In the genomic region with DNA sequence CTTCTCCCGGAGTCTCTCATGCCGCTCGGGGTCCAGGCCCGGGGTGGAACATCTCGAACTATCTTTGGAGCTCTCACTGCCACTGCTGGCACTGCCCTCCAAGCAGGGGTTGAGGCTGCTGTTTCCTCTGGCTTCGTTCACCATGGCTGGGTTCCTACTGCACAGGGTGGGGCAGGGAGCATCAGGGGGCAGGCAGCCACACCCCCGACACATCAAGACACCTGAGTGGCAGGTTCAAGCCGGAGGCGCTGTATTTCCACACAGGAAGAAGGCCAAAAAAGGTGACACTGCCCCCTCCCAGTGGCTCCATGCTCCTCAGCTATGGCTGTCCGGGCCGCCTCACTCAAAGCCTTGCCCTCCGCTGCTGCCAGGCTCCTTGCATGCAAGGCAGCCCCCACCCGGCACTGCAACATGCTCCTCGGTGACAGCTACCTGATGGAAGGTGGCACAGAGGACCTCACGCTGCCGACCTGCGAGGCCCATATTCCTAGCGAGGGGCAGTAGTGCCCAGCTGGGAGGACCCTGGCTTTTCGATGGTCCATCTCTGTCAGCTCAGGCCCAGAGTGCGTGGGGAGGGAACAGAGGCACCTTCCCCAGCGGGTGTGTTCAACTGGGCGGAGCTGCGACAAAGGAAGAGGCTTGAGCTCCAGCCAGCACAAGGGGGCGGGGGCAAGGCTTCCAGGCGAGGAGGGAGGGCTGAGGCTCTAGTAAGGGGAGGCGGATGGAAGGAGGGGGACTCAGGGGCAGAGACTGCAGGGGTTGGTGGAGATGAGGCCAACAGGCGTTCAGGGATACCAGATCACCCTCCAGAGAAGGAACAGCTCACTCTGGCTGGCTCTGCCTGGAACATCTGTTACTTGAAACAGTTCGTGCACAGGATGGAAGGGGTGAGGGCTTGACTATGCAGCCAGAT, we compare ENCODE assay signal across 1 cellular context.
TF ChIP-seq lines count a peak whose summit lies in the region.

No MANE protein-coding gene starts in this region.

TF ChIP-seq in K562, 482 proteins besides CTCF, POLR2A, EP300 and RAD21 (continues in another document):
- TF ChIP-seq MED1 (CRISPR knock-in tag; IDR thresholded peaks at IDR 0.05; ENCODE audit: borderline replicate concordance) (no peak), DACH1 (IDR thresholded peaks at IDR 0.05; ENCODE audit: partially characterized antibody) (no peak), RUNX1 (IDR thresholded peaks at IDR 0.05; ENCODE audit: low read depth) (no peak), TAL1 (IDR thresholded peaks at IDR 0.05) (no peak), NR2F6 (CRISPR knock-in tag; IDR thresholded peaks at IDR 0.05) (peak; percentile 56; the same call in 1 of the 2 replicates), NFYB (IDR thresholded peaks at IDR 0.05; ENCODE audit: extremely low read depth, insufficient read length) (peak; percentile 12), PPARD (CRISPR knock-in tag; IDR thresholded peaks at IDR 0.05) (no peak), PCBP2 (IDR thresholded peaks at IDR 0.05; ENCODE audit: low read depth, low read length, poor library complexity, severe bottlenecking) (no peak), ZNF217 (CRISPR knock-in tag; IDR thresholded peaks at IDR 0.05) (no peak), ZNF133 (CRISPR knock-in tag; IDR thresholded peaks at IDR 0.05) (0 out of 2 replicates have a peak, but pooled peaks have one; percentile 57), CEBPG (CRISPR knock-in tag; IDR thresholded peaks at IDR 0.05) (no peak), CEBPG (tag; conservative IDR thresholded peaks at IDR 0.05 in 1 of 2, IDR thresholded peaks at IDR 0.05 in 1 of 2) (no peak), ZC3H8 (IDR thresholded peaks at IDR 0.05) (no peak), NELFE (IDR thresholded peaks at IDR 0.05; ENCODE audit: insufficient read depth, insufficient read length) (no peak), RBM14 (IDR thresholded peaks at IDR 0.05; ENCODE audit: borderline replicate concordance, insufficient read depth, low read depth, low read length) (no peak), HNRNPLL (IDR thresholded peaks at IDR 0.05; ENCODE audit: low read depth, low read length, poor library complexity, severe bottlenecking) (peak; percentile 36), RBM25 (IDR thresholded peaks at IDR 0.05; ENCODE audit: low read depth, low read length, severe bottlenecking) (no peak), ATF7 (IDR thresholded peaks at IDR 0.05) (peak; percentile 68), CEBPB (tag; IDR thresholded peaks at IDR 0.05) (no peak), MAZ (CRISPR knock-in tag; conservative IDR thresholded peaks at IDR 0.05 in 1 of 2, IDR thresholded peaks at IDR 0.05 in 1 of 2) (peak; percentile 92 to 93), MCM2 (IDR thresholded peaks at IDR 0.05; ENCODE audit: low read depth) (no peak), LEF1 (IDR thresholded peaks at IDR 0.05) (peak; percentile 36), ZNF232 (CRISPR knock-in tag; IDR thresholded peaks at IDR 0.05) (no peak), ZNF263 (CRISPR knock-in tag; IDR thresholded peaks at IDR 0.05; ENCODE audit: borderline replicate concordance) (0 out of 2 replicates have a peak, but pooled peaks have one; percentile 22), HEY1 (CRISPR knock-in tag; IDR thresholded peaks at IDR 0.05; ENCODE audit: borderline replicate concordance) (no peak), ZFP1 (CRISPR knock-in tag; IDR thresholded peaks at IDR 0.05) (no peak), ZNF75A (CRISPR knock-in tag; IDR thresholded peaks at IDR 0.05) (no peak), NR2C2 (CRISPR knock-in tag; IDR thresholded peaks at IDR 0.05) (no peak; the same call in 1 of the 2 replicates), NR2C2 (tag; IDR thresholded peaks at IDR 0.05) (peak; percentile 98), ZKSCAN3 (CRISPR knock-in tag; IDR thresholded peaks at IDR 0.05) (no peak), GABPA (tag; conservative IDR thresholded peaks at IDR 0.05; ENCODE audit: low read depth) (no peak), MEIS2 (IDR thresholded peaks at IDR 0.05; ENCODE audit: partially characterized antibody) (peak; percentile 41), KDM1A (IDR thresholded peaks at IDR 0.05) (no peak), ZNF134 (CRISPR knock-in tag; conservative IDR thresholded peaks at IDR 0.05) (peak; percentile 48; the same call in 1 of the 2 replicates), RBM15 (IDR thresholded peaks at IDR 0.05; ENCODE audit: insufficient read depth, low read length) (no peak), POLR2AphosphoS5 (IDR thresholded peaks at IDR 0.05; ENCODE audit: control insufficient read depth, insufficient read depth, low read depth, low read length) (peak; percentile 32; the same call in 1 of the 2 replicates), MECOM (CRISPR knock-in tag; IDR thresholded peaks at IDR 0.05) (no peak)
- TF ChIP-seq, protein P1, sequence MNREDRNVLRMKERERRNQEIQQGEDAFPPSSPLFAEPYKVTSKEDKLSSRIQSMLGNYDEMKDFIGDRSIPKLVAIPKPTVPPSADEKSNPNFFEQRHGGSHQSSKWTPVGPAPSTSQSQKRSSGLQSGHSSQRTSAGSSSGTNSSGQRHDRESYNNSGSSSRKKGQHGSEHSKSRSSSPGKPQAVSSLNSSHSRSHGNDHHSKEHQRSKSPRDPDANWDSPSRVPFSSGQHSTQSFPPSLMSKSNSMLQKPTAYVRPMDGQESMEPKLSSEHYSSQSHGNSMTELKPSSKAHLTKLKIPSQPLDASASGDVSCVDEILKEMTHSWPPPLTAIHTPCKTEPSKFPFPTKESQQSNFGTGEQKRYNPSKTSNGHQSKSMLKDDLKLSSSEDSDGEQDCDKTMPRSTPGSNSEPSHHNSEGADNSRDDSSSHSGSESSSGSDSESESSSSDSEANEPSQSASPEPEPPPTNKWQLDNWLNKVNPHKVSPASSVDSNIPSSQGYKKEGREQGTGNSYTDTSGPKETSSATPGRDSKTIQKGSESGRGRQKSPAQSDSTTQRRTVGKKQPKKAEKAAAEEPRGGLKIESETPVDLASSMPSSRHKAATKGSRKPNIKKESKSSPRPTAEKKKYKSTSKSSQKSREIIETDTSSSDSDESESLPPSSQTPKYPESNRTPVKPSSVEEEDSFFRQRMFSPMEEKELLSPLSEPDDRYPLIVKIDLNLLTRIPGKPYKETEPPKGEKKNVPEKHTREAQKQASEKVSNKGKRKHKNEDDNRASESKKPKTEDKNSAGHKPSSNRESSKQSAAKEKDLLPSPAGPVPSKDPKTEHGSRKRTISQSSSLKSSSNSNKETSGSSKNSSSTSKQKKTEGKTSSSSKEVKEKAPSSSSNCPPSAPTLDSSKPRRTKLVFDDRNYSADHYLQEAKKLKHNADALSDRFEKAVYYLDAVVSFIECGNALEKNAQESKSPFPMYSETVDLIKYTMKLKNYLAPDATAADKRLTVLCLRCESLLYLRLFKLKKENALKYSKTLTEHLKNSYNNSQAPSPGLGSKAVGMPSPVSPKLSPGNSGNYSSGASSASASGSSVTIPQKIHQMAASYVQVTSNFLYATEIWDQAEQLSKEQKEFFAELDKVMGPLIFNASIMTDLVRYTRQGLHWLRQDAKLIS (CRISPR knock-in tag; IDR thresholded peaks at IDR 0.05): 0 out of 2 replicates have a peak, but pooled peaks have one; percentile 10
- TF ChIP-seq, protein P2, sequence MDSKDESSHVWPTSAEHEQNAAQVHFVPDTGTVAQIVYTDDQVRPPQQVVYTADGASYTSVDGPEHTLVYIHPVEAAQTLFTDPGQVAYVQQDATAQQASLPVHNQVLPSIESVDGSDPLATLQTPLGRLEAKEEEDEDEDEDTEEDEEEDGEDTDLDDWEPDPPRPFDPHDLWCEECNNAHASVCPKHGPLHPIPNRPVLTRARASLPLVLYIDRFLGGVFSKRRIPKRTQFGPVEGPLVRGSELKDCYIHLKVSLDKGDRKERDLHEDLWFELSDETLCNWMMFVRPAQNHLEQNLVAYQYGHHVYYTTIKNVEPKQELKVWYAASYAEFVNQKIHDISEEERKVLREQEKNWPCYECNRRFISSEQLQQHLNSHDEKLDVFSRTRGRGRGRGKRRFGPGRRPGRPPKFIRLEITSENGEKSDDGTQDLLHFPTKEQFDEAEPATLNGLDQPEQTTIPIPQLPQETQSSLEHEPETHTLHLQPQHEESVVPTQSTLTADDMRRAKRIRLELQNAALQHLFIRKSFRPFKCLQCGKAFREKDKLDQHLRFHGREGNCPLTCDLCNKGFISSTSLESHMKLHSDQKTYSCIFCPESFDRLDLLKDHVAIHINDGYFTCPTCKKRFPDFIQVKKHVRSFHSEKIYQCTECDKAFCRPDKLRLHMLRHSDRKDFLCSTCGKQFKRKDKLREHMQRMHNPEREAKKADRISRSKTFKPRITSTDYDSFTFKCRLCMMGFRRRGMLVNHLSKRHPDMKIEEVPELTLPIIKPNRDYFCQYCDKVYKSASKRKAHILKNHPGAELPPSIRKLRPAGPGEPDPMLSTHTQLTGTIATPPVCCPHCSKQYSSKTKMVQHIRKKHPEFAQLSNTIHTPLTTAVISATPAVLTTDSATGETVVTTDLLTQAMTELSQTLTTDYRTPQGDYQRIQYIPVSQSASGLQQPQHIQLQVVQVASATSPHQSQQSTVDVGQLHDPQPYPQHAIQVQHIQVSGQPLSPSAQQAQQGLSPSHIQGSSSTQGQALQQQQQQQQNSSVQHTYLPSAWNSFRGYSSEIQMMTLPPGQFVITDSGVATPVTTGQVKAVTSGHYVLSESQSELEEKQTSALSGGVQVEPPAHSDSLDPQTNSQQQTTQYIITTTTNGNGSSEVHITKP (IDR thresholded peaks at IDR 0.05; ENCODE audit: partially characterized antibody): no peak
- TF ChIP-seq, protein P3, sequence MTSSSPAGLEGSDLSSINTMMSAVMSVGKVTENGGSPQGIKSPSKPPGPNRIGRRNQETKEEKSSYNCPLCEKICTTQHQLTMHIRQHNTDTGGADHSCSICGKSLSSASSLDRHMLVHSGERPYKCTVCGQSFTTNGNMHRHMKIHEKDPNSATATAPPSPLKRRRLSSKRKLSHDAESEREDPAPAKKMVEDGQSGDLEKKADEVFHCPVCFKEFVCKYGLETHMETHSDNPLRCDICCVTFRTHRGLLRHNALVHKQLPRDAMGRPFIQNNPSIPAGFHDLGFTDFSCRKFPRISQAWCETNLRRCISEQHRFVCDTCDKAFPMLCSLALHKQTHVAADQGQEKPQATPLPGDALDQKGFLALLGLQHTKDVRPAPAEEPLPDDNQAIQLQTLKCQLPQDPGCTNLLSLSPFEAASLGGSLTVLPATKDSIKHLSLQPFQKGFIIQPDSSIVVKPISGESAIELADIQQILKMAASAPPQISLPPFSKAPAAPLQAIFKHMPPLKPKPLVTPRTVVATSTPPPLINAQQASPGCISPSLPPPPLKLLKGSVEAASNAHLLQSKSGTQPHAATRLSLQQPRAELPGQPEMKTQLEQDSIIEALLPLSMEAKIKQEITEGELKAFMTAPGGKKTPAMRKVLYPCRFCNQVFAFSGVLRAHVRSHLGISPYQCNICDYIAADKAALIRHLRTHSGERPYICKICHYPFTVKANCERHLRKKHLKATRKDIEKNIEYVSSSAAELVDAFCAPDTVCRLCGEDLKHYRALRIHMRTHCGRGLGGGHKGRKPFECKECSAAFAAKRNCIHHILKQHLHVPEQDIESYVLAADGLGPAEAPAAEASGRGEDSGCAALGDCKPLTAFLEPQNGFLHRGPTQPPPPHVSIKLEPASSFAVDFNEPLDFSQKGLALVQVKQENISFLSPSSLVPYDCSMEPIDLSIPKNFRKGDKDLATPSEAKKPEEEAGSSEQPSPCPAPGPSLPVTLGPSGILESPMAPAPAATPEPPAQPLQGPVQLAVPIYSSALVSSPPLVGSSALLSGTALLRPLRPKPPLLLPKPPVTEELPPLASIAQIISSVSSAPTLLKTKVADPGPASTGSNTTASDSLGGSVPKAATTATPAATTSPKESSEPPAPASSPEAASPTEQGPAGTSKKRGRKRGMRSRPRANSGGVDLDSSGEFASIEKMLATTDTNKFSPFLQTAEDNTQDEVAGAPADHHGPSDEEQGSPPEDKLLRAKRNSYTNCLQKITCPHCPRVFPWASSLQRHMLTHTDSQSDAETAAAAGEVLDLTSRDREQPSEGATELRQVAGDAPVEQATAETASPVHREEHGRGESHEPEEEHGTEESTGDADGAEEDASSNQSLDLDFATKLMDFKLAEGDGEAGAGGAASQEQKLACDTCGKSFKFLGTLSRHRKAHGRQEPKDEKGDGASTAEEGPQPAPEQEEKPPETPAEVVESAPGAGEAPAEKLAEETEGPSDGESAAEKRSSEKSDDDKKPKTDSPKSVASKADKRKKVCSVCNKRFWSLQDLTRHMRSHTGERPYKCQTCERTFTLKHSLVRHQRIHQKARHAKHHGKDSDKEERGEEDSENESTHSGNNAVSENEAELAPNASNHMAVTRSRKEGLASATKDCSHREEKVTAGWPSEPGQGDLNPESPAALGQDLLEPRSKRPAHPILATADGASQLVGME (CRISPR knock-in tag; IDR thresholded peaks at IDR 0.05): 0 out of 2 replicates have a peak, but pooled peaks have one; percentile 68
- TF ChIP-seq, protein P4, sequence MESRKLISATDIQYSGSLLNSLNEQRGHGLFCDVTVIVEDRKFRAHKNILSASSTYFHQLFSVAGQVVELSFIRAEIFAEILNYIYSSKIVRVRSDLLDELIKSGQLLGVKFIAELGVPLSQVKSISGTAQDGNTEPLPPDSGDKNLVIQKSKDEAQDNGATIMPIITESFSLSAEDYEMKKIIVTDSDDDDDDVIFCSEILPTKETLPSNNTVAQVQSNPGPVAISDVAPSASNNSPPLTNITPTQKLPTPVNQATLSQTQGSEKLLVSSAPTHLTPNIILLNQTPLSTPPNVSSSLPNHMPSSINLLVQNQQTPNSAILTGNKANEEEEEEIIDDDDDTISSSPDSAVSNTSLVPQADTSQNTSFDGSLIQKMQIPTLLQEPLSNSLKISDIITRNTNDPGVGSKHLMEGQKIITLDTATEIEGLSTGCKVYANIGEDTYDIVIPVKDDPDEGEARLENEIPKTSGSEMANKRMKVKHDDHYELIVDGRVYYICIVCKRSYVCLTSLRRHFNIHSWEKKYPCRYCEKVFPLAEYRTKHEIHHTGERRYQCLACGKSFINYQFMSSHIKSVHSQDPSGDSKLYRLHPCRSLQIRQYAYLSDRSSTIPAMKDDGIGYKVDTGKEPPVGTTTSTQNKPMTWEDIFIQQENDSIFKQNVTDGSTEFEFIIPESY (CRISPR knock-in tag; IDR thresholded peaks at IDR 0.05): no peak
- TF ChIP-seq, protein P5, sequence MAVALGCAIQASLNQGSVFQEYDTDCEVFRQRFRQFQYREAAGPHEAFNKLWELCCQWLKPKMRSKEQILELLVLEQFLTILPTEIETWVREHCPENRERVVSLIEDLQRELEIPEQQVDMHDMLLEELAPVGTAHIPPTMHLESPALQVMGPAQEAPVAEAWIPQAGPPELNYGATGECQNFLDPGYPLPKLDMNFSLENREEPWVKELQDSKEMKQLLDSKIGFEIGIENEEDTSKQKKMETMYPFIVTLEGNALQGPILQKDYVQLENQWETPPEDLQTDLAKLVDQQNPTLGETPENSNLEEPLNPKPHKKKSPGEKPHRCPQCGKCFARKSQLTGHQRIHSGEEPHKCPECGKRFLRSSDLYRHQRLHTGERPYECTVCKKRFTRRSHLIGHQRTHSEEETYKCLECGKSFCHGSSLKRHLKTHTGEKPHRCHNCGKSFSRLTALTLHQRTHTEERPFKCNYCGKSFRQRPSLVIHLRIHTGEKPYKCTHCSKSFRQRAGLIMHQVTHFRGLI (CRISPR knock-in tag; IDR thresholded peaks at IDR 0.05): no peak
- TF ChIP-seq, protein P6, sequence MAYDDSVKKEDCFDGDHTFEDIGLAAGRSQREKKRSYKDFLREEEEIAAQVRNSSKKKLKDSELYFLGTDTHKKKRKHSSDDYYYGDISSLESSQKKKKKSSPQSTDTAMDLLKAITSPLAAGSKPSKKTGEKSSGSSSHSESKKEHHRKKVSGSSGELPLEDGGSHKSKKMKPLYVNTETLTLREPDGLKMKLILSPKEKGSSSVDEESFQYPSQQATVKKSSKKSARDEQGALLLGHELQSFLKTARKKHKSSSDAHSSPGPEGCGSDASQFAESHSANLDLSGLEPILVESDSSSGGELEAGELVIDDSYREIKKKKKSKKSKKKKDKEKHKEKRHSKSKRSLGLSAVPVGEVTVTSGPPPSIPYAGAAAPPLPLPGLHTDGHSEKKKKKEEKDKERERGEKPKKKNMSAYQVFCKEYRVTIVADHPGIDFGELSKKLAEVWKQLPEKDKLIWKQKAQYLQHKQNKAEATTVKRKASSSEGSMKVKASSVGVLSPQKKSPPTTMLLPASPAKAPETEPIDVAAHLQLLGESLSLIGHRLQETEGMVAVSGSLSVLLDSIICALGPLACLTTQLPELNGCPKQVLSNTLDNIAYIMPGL (CRISPR knock-in tag; IDR thresholded peaks at IDR 0.05): peak; percentile 7; the same call in 1 of the 2 replicates
